In genomic region chr4:10114607-10115006, GRCh38 we compare ENCODE assay signal across 8 cellular contexts. TPM values are rescaled to one million over a fixed set of nuclear protein-coding genes. Genes with fewer than 3 reads are reported as not detected.
DNase-seq lines count a peak whose midpoint lies in the region; ATAC-seq and TF ChIP-seq lines count a peak whose summit lies in the region.

No MANE protein-coding gene starts in this region.

- H3K27me3 ChIP-seq in tibial nerve: peaks cover 0 to 2% of the 10 kb centered on the region in 2 donors

- peaks cover 0 to 76% (median 56%) of the 10 kb centered on the region in 4 donors for H3K4me1 ChIP-seq in tibial nerve

- peaks cover 62% of the 10 kb centered on the region for H3K36me3 Mint-ChIP-seq in activated CD4-positive, alpha-beta T cell treated with anti-CD3 and anti-CD28 coated beads, Interleukin-2, amount 10 ng/mL, durations not matched to agents 7 days and 5 days (ENCODE audit: low read depth)
- peaks cover 22% of the 10 kb centered on the region for H3K36me3 Mint-ChIP-seq in memory B cell

- 64 to 74% methylated on average over 6 to 7 of the region's 7 CpGs for WGBS in tibial nerve, 2 donors

- no peak for TF ChIP-seq EP300 in tibial nerve (IDR thresholded peaks at IDR 0.05)

- H3K27me3 Mint-ChIP-seq in activated CD4-positive, alpha-beta T cell treated with anti-CD3 and anti-CD28 coated beads, Interleukin-2, amount 10 ng/mL, durations not matched to agents 7 days and 5 days: no peaks in the 10 kb centered on the region
- no peaks in the 10 kb centered on the region for H3K27me3 Mint-ChIP-seq in memory B cell

- CTCF ChIA-PET in activated CD4-positive, alpha-beta T cell treated with anti-CD3 and anti-CD28 coated beads, Interleukin-2, amount 10 ng/mL, durations not matched to agents 7 days and 5 days (lab: Charles Lee): interaction anchor here (1.9 kb wide), 1 partner anchor 25 kb away, joined by 3 read pairs; no protein-coding TSS in a partner anchor

- no peak for TF ChIP-seq CTCF in astrocyte of the cerebellum (IDR thresholded peaks at IDR 0.05; ENCODE audit: low read depth, low read length, missing control alignments)
- TF ChIP-seq CTCF in tibial nerve (IDR thresholded peaks at IDR 0.05): no peak
- TF ChIP-seq CTCF in GM13976 (IDR thresholded peaks at IDR 0.05; ENCODE audit: borderline replicate concordance, control extremely low read depth, extremely low read depth, insufficient read depth, missing control alignments): no peak

- peaks cover 0 to 56% (median 10%) of the 10 kb centered on the region in 3 donors for H3K36me3 ChIP-seq in tibial nerve

- no peaks in the 10 kb centered on the region for H3K9me3 Mint-ChIP-seq in activated CD4-positive, alpha-beta T cell treated with anti-CD3 and anti-CD28 coated beads, Interleukin-2, amount 10 ng/mL, durations not matched to agents 7 days and 5 days
- no peaks in the 10 kb centered on the region for H3K9me3 Mint-ChIP-seq in memory B cell

- no peak for DNase-seq in activated CD4-positive, alpha-beta T cell treated with anti-CD3 and anti-CD28 coated beads, Interleukin-2, amount 10 ng/mL, durations not matched to agents 7 days and 5 days
- no peak for DNase-seq in activated CD4-positive, alpha-beta T cell treated with anti-CD3 and anti-CD28 coated beads, Interleukin-2, amount 50 U/mL, for 1 hour
- DNase-seq in astrocyte of the cerebellum (ENCODE audit: low read depth) (no peak), memory B cell (ENCODE audit: low spot score in 2 of 2) (no peak), tibial nerve (ENCODE audit: low spot score in 2 of 2) (no peak), HK-2 (ENCODE audit: unreplicated experiment) (no peak), GM13976 (ENCODE audit: low spot score) (no peak)

- in situ Hi-C loops in astrocyte of the cerebellum (cut with HindIII; ENCODE audit: low sequenced_read_pairs): no loop called here
- in situ Hi-C loops in GM13976 (cut with MboI; ENCODE audit: low sequenced_read_pairs, unreplicated experiment): no loop called here

- ATAC-seq in memory B cell (ENCODE audit: low read depth): no peak
- no peak for ATAC-seq in HG03135 (IDR thresholded peaks at IDR 0.05; ENCODE audit: unreplicated experiment)

- POLR2A ChIA-PET in activated CD4-positive, alpha-beta T cell treated with anti-CD3 and anti-CD28 coated beads, Interleukin-2, amount 10 ng/mL, durations not matched to agents 7 days and 5 days (lab: Charles Lee): no interaction called here

- no peak for TF ChIP-seq POLR2A in tibial nerve (IDR thresholded peaks at IDR 0.05)

- H3K4me3 Mint-ChIP-seq in activated CD4-positive, alpha-beta T cell treated with anti-CD3 and anti-CD28 coated beads, Interleukin-2, amount 10 ng/mL, durations not matched to agents 7 days and 5 days: peak overlapping the region; percentile 99
- peak overlapping the region; percentile 96 for H3K4me3 Mint-ChIP-seq in memory B cell

- H3K4me3 ChIP-seq in astrocyte of the cerebellum (ENCODE audit: low read depth, low read length) (peak overlapping the region; percentile 77), tibial nerve (peak overlapping the region in 3 of 4 donors; percentile 70 to 90 (median 77))

- no peaks in the 10 kb centered on the region for H3K9me3 ChIP-seq in tibial nerve

- H3K27ac Mint-ChIP-seq in activated CD4-positive, alpha-beta T cell treated with anti-CD3 and anti-CD28 coated beads, Interleukin-2, amount 10 ng/mL, durations not matched to agents 7 days and 5 days: peak overlapping the region; percentile 41
- peak overlapping the region; percentile 84 for H3K27ac Mint-ChIP-seq in memory B cell

- H3K4me1 Mint-ChIP-seq in activated CD4-positive, alpha-beta T cell treated with anti-CD3 and anti-CD28 coated beads, Interleukin-2, amount 10 ng/mL, durations not matched to agents 7 days and 5 days: peaks cover 83% of the 10 kb centered on the region
- H3K4me1 Mint-ChIP-seq in memory B cell: peaks cover 57% of the 10 kb centered on the region

- H3K27ac ChIP-seq in tibial nerve: peak overlapping the region in 3 of 4 donors; percentile 95 to 98 (median 97)

RNA-seq across cellular contexts. Expression of gene WDR1, which starts 2.0 kb away (rescaled TPM):
- 100 to 1,000 TPM; 452 to 454 TPM for total RNA-seq in activated CD4-positive, alpha-beta T cell treated with anti-CD3 and anti-CD28 coated beads, Interleukin-2, amount 10 ng/mL, durations not matched to agents 7 days and 5 days
- 100 to 1,000 TPM; 142 to 204 (median 148) TPM for total RNA-seq in tibial nerve
